7 cellular contexts compared by ENCODE assay signal in the genomic region with DNA sequence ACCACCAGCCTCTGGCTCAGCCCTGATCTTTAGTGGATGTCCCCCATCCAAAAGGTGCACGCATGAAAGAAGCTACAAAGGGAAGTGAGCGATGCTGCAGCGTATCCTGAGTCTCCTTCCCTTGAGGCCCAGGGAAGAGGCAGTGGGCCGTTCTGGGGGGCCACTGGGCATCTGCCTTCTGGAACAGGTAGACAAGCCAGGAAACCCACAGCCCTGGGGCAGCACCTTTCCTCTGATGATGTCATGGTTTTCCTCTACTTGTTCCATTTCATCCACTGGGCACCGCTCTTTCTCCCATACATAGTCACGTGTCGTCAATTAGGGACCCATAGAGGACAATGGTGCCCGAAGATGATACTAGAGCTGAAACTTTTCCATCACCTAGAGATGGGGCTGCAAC.
"Had no signal": no experiment of that assay in that cellular context is flagged by ENCODE, and none has a peak within 500 bp of the region (broad histone marks: within the 10 kb centered on the region; RNA-seq: fewer than 3 reads in every experiment).

No MANE protein-coding gene starts in this region.

- H3K4me3 Mint-ChIP-seq: IgD-negative memory B cell had no signal

- FAIRE-seq: HTR-8/SVneo, K562 had no signal

- H3K27ac Mint-ChIP-seq: IgD-negative memory B cell had no signal

- H3K27me3 Mint-ChIP-seq: IgD-negative memory B cell had no signal

- H3K4me1 Mint-ChIP-seq: IgD-negative memory B cell had no signal

- DNase-seq: IMR-90, KBM-7, KG1 had no signal

- H3K36me3 Mint-ChIP-seq: IgD-negative memory B cell had no signal

- ATAC-seq: K562 had no signal

- H3K27ac ChIP-seq: HL-60 had no signal

- H3K4me3 ChIP-seq: K562 had no signal
